Comparison of ENCODE assay signal across 24 cellular contexts in genomic region chr5:177499842-177500241, GRCh38. TPM values are rescaled to one million over a fixed set of nuclear protein-coding genes. Genes with fewer than 3 reads are reported as not detected.
A peak's percentile ranks its signal among the peaks of the same experiment; 100 is the strongest.
DNase-seq lines count a peak whose midpoint lies in the region; ATAC-seq and TF ChIP-seq lines count a peak whose summit lies in the region.
"Had no signal": no experiment of that assay in that cellular context is flagged by ENCODE, and none has a peak within 500 bp of the region (broad histone marks: within the 10 kb centered on the region; RNA-seq: fewer than 3 reads in every experiment).

No MANE protein-coding gene starts in this region.

- peak overlapping the region; percentile 14 for H3K4me3 Mint-ChIP-seq in activated CD4-positive, alpha-beta T cell treated with anti-CD3 and anti-CD28 coated beads, Interleukin-2, amount 10 ng/mL, durations not matched to agents 24 days and 14 days
- H3K4me3 Mint-ChIP-seq in brain (peak overlapping the region in 4 of 5 experiments; percentile 45 to 73 (median 66)), natural killer cell (peak overlapping the region; percentile 31)
- peak overlapping the region; percentile 18 for H3K4me3 Mint-ChIP-seq in stimulated activated memory B cell treated with anti-CD40 and anti-IgM and Interleukin-4, amounts not matched to agents 10 μg/mL and 1 μg/mL and 100 μg/mL, for 72 hours
- H3K4me3 Mint-ChIP-seq: activated CD4-positive, alpha-beta T cell treated with anti-CD3 and anti-CD28 coated beads, Interleukin-2, amount 10 ng/mL, durations not matched to agents 7 days and 5 days; activated naive CD8-positive, alpha-beta T cell; activated T-helper 17 cell treated with anti-CD3 and anti-CD28 coated beads, Interleukin-2, amount 50 U/mL, for 72 hours; T-helper 1 cell treated with Interleukin-12 subunit alpha and Interleukin-12 subunit beta and Interleukin-4 antibody, amounts not matched to agents 30 μg/mL and 1 μg/mL, for 36 hours had no signal

- TF ChIP-seq CTCF in brain (conservative IDR thresholded peaks at IDR 0.05) (no peak), natural killer cell (IDR thresholded peaks at IDR 0.05) (no peak), brain microvascular endothelial cell (IDR thresholded peaks at IDR 0.05; ENCODE audit: low read depth, low read length, missing control alignments) (no peak), sigmoid colon (IDR thresholded peaks at IDR 0.05) (no peak)

- peaks cover 21% of the 10 kb centered on the region for H3K27me3 Mint-ChIP-seq in activated CD4-positive, alpha-beta T cell treated with anti-CD3 and anti-CD28 coated beads, Interleukin-2, amount 10 ng/mL, durations not matched to agents 24 days and 14 days
- H3K27me3 Mint-ChIP-seq in brain = peaks cover 16% of the 10 kb centered on the region
- H3K27me3 Mint-ChIP-seq in natural killer cell (ENCODE audit: low read depth in 2 of 2) = peaks cover 10 to 17% of the 10 kb centered on the region in 2 donors
- H3K27me3 Mint-ChIP-seq in stimulated activated memory B cell treated with anti-CD40 and anti-IgM and Interleukin-4, amounts not matched to agents 10 μg/mL and 1 μg/mL and 100 μg/mL, for 72 hours = peaks cover 12% of the 10 kb centered on the region
- H3K27me3 Mint-ChIP-seq: activated naive CD8-positive, alpha-beta T cell; activated T-helper 17 cell treated with anti-CD3 and anti-CD28 coated beads, Interleukin-2, amount 50 U/mL, for 72 hours had no signal

- H3K9me3 Mint-ChIP-seq in activated CD4-positive, alpha-beta T cell treated with anti-CD3 and anti-CD28 coated beads, Interleukin-2, amount 10 ng/mL, durations not matched to agents 24 days and 14 days = no peaks in the 10 kb centered on the region
- no peaks in the 10 kb centered on the region for H3K9me3 Mint-ChIP-seq in brain
- H3K9me3 Mint-ChIP-seq in natural killer cell = no peaks in the 10 kb centered on the region
- no peaks in the 10 kb centered on the region for H3K9me3 Mint-ChIP-seq in stimulated activated memory B cell treated with anti-CD40 and anti-IgM and Interleukin-4, amounts not matched to agents 10 μg/mL and 1 μg/mL and 100 μg/mL, for 72 hours
- H3K9me3 Mint-ChIP-seq: activated CD4-positive, alpha-beta T cell treated with anti-CD3 and anti-CD28 coated beads, Interleukin-2, amount 10 ng/mL, durations not matched to agents 7 days and 5 days; activated T-helper 17 cell treated with anti-CD3 and anti-CD28 coated beads, Interleukin-2, amount 50 U/mL, for 72 hours; naive thymus-derived CD8-positive, alpha-beta T cell; T-helper 1 cell treated with Interleukin-12 subunit alpha and Interleukin-12 subunit beta and Interleukin-4 antibody, amounts not matched to agents 30 μg/mL and 1 μg/mL, for 36 hours had no signal

- H3K27me3 ChIP-seq in brain microvascular endothelial cell (replicated peaks) (no peaks in the 10 kb centered on the region), sigmoid colon (no peaks in the 10 kb centered on the region)
- H3K27me3 ChIP-seq: upper lobe of left lung had no signal

- in situ Hi-C loops in brain microvascular endothelial cell (cut with HindIII; ENCODE audit: low pct_ligation_motif_present, low sequenced_read_pairs) = no loop called here

- no peaks in the 10 kb centered on the region for H3K9me3 ChIP-seq in sigmoid colon
- H3K9me3 ChIP-seq: upper lobe of left lung had no signal

- no peak for ATAC-seq in natural killer cell
- no peak for ATAC-seq in stimulated activated memory B cell treated with anti-CD40 and anti-IgM and Interleukin-4, amounts not matched to agents 10 μg/mL and 1 μg/mL and 100 μg/mL, for 72 hours
- ATAC-seq: activated T-helper 17 cell treated with anti-CD3 and anti-CD28 coated beads, Interleukin-2, amount 50 U/mL, for 72 hours; left colon; naive thymus-derived CD8-positive, alpha-beta T cell had no signal

- H3K36me3 ChIP-seq in brain microvascular endothelial cell (replicated peaks) (peaks cover 7% of the 10 kb centered on the region), sigmoid colon (no peaks in the 10 kb centered on the region)

- H3K27ac Mint-ChIP-seq in activated CD4-positive, alpha-beta T cell treated with anti-CD3 and anti-CD28 coated beads, Interleukin-2, amount 10 ng/mL, durations not matched to agents 24 days and 14 days = peak overlapping the region; percentile 5
- peak overlapping the region in 3 of 5 experiments; percentile 55 to 86 (median 81) for H3K27ac Mint-ChIP-seq in brain
- no peak overlapping the region for H3K27ac Mint-ChIP-seq in natural killer cell
- no peak overlapping the region for H3K27ac Mint-ChIP-seq in stimulated activated memory B cell treated with anti-CD40 and anti-IgM and Interleukin-4, amounts not matched to agents 10 μg/mL and 1 μg/mL and 100 μg/mL, for 72 hours
- H3K27ac Mint-ChIP-seq: activated CD4-positive, alpha-beta T cell treated with anti-CD3 and anti-CD28 coated beads, Interleukin-2, amount 10 ng/mL, durations not matched to agents 7 days and 5 days; activated naive CD8-positive, alpha-beta T cell; progenitor cell of endocrine pancreas; T-helper 1 cell treated with Interleukin-12 subunit alpha and Interleukin-12 subunit beta and Interleukin-4 antibody, amounts not matched to agents 30 μg/mL and 1 μg/mL, for 36 hours had no signal

- H3K4me1 Mint-ChIP-seq in activated CD4-positive, alpha-beta T cell treated with anti-CD3 and anti-CD28 coated beads, Interleukin-2, amount 10 ng/mL, durations not matched to agents 24 days and 14 days = peaks cover 26% of the 10 kb centered on the region
- peaks cover 63% of the 10 kb centered on the region for H3K4me1 Mint-ChIP-seq in brain
- peaks cover 18 to 38% of the 10 kb centered on the region in 2 donors for H3K4me1 Mint-ChIP-seq in natural killer cell
- peaks cover 75% of the 10 kb centered on the region for H3K4me1 Mint-ChIP-seq in stimulated activated memory B cell treated with anti-CD40 and anti-IgM and Interleukin-4, amounts not matched to agents 10 μg/mL and 1 μg/mL and 100 μg/mL, for 72 hours

- 84 to 85% methylated on average over 6 of the region's 6 CpGs for WGBS in sigmoid colon, 2 donors

- H3K4me3 ChIP-seq in brain microvascular endothelial cell (ENCODE audit: low read depth, low read length) (no peak overlapping the region), sigmoid colon (no peak overlapping the region)
- H3K4me3 ChIP-seq: upper lobe of left lung had no signal

- no peak for DNase-seq in activated CD4-positive, alpha-beta T cell treated with anti-CD3 and anti-CD28 coated beads, Interleukin-2, amount 10 ng/mL, durations not matched to agents 24 days and 14 days
- DNase-seq in activated CD4-positive, alpha-beta T cell treated with anti-CD3 and anti-CD28 coated beads, Interleukin-2, amount 50 U/mL, for 1 hour = no peak
- no peak for DNase-seq in natural killer cell
- DNase-seq in brain microvascular endothelial cell = no peak
- no peak for DNase-seq in sigmoid colon
- DNase-seq in NCI-H2081 (lab: John Stamatoyannopoulos, UW) = no peak
- DNase-seq: 8988T; activated CD4-positive, alpha-beta T cell treated with anti-CD3 and anti-CD28 coated beads, Interleukin-2, amount 10 ng/mL, durations not matched to agents 7 days and 5 days; activated CD8-positive, alpha-beta memory T cell treated with anti-CD3 and anti-CD28 coated beads, Interleukin-2, amount 50 U/mL, for 4 hours; cerebellar nuclear complex; DND-41; KG1; left colon; naive thymus-derived CD8-positive, alpha-beta T cell; NCI-H146; NCI-H2171 treated with DMSO at 0.1 percent for 48 hours; NCI-H526; upper lobe of left lung had no signal

- no peaks in the 10 kb centered on the region for H3K36me3 Mint-ChIP-seq in activated CD4-positive, alpha-beta T cell treated with anti-CD3 and anti-CD28 coated beads, Interleukin-2, amount 10 ng/mL, durations not matched to agents 24 days and 14 days (ENCODE audit: low read depth)
- no peaks in the 10 kb centered on the region for H3K36me3 Mint-ChIP-seq in brain
- no peaks in the 10 kb centered on the region for H3K36me3 Mint-ChIP-seq in natural killer cell
- peaks cover 7% of the 10 kb centered on the region for H3K36me3 Mint-ChIP-seq in stimulated activated memory B cell treated with anti-CD40 and anti-IgM and Interleukin-4, amounts not matched to agents 10 μg/mL and 1 μg/mL and 100 μg/mL, for 72 hours
- H3K36me3 Mint-ChIP-seq: activated naive CD8-positive, alpha-beta T cell; naive thymus-derived CD8-positive, alpha-beta T cell had no signal

- H3K4me1 ChIP-seq in sigmoid colon = peaks cover 0 to 44% (median 33%) of the 10 kb centered on the region in 4 donors

- H3K27ac ChIP-seq in brain microvascular endothelial cell = no peak overlapping the region
- no peak overlapping the region for H3K27ac ChIP-seq in sigmoid colon
- H3K27ac ChIP-seq: upper lobe of left lung had no signal

- intact Hi-C loops in activated CD4-positive, alpha-beta T cell treated with anti-CD3 and anti-CD28 coated beads, Interleukin-2, amount 10 ng/mL, durations not matched to agents 24 days and 14 days (cut with micrococcal nuclease) = loop anchor here (2.0 kb wide), 2 partner anchors 181 to 189 kb away; partner anchors contain the start of gene MXD3
- intact Hi-C loops in natural killer cell (cut with micrococcal nuclease) = loop anchor here (10.0 kb wide), 1 partner anchor 385 kb away; no protein-coding TSS in a partner anchor
- intact Hi-C loops in sigmoid colon (cut with DNase I) = loop anchor here (2.0 kb wide), 2 partner anchors 17 to 73 kb away; partner anchors contain the start of genes DDX41 and GRK6

- TF ChIP-seq POLR2A in sigmoid colon (IDR thresholded peaks at IDR 0.05) = no peak

- TF ChIP-seq EP300 in sigmoid colon (IDR thresholded peaks at IDR 0.05) = no peak

RNA-seq across cellular contexts. Expression of gene PDLIM7, which starts 2.4 kb away (rescaled TPM):
- 64.9 and 65.3 TPM in 2 replicates for total RNA-seq in activated CD4-positive, alpha-beta T cell treated with anti-CD3 and anti-CD28 coated beads, Interleukin-2, amount 10 ng/mL, durations not matched to agents 24 days and 14 days
- polyA plus RNA-seq in brain (ENCODE audit: insufficient read depth, low read depth, low replicate concordance) (20.1 TPM), sigmoid colon (10 to 100 TPM in 2 of 3 donors, 1 to 10 TPM in 1; 7.2 to 58.5 (median 14.4) TPM)
- total RNA-seq in natural killer cell (10 to 100 TPM in 2 of 3 donors, 1 to 10 TPM in 1; 9.7 to 58.7 (median 14.7) TPM), sigmoid colon (100 to 1,000 TPM; 274 to 923 (median 482) TPM)

RNA-seq across cellular contexts. Expression of gene DOK3, which starts 9.8 kb away (rescaled TPM):
- 4.5 and 5.2 TPM in 2 replicates for total RNA-seq in activated CD4-positive, alpha-beta T cell treated with anti-CD3 and anti-CD28 coated beads, Interleukin-2, amount 10 ng/mL, durations not matched to agents 24 days and 14 days
- 1.8 TPM for polyA plus RNA-seq in brain (ENCODE audit: insufficient read depth, low read depth, low replicate concordance)
- 10 to 100 TPM in 1 of 3 donors, 1 to 10 TPM in 2; 3.5 to 19.8 (median 9.1) TPM for total RNA-seq in natural killer cell
- 1 to 10 TPM; 4.6 to 8.0 (median 6.5) TPM for total RNA-seq in sigmoid colon
- 10 to 100 TPM in 1 of 3 donors, 1 to 10 TPM in 2; 3.0 to 20.2 (median 7.2) TPM for polyA plus RNA-seq in sigmoid colon

RNA-seq across cellular contexts. Expression of gene DDX41, which starts 16.9 kb away (rescaled TPM):
- 157 and 172 TPM in 2 replicates for total RNA-seq in activated CD4-positive, alpha-beta T cell treated with anti-CD3 and anti-CD28 coated beads, Interleukin-2, amount 10 ng/mL, durations not matched to agents 24 days and 14 days
- polyA plus RNA-seq in brain (ENCODE audit: insufficient read depth, low read depth, low replicate concordance) (231 TPM), sigmoid colon (10 to 100 TPM; 69.7 to 78.4 (median 72.6) TPM)
- total RNA-seq in natural killer cell (100 to 1,000 TPM in 1 of 3 donors, 10 to 100 TPM in 2; 66.6 to 106 (median 78.3) TPM), sigmoid colon (10 to 100 TPM; 47.8 to 55.1 (median 51.6) TPM)

RNA-seq across cellular contexts. Expression of gene DBN1, which starts 26.4 kb away (rescaled TPM):
- 22.0 and 23.5 TPM in 2 replicates for total RNA-seq in activated CD4-positive, alpha-beta T cell treated with anti-CD3 and anti-CD28 coated beads, Interleukin-2, amount 10 ng/mL, durations not matched to agents 24 days and 14 days
- 275 TPM for polyA plus RNA-seq in brain (ENCODE audit: insufficient read depth, low read depth, low replicate concordance)
- 10 to 100 TPM; 13.7 to 25.2 (median 15.0) TPM for total RNA-seq in natural killer cell
- 10 to 100 TPM; 54.8 to 100.0 (median 82.3) TPM for total RNA-seq in sigmoid colon
- 10 to 100 TPM in 2 of 3 donors, 1 to 10 TPM in 1; 6.0 to 22.2 (median 16.9) TPM for polyA plus RNA-seq in sigmoid colon

RNA-seq across cellular contexts. Expression of gene PRR7, which starts 53.2 kb away (rescaled TPM):
- 13.6 TPM in 2 replicates for total RNA-seq in activated CD4-positive, alpha-beta T cell treated with anti-CD3 and anti-CD28 coated beads, Interleukin-2, amount 10 ng/mL, durations not matched to agents 24 days and 14 days
- polyA plus RNA-seq in brain (ENCODE audit: insufficient read depth, low read depth, low replicate concordance) (10.9 TPM), sigmoid colon (1 to 10 TPM in 1 of 3 donors, not detected in 2; 3.7 TPM)
- total RNA-seq in natural killer cell (10 to 100 TPM; 21.6 to 27.9 (median 23.3) TPM), sigmoid colon (1 to 10 TPM in 3 of 4 donors, under 1 TPM in 1; 0.82 to 2.5 (median 1.7) TPM)

Comparison
In these comparisons a context has a peak if more than half of its experiments do, and no peak if none do; other contexts are left out.
1. H3K27ac Mint-ChIP-seq: peak in activated CD4-positive, alpha-beta T cell treated with anti-CD3 and anti-CD28 coated beads, Interleukin-2, amount 10 ng/mL, durations not matched to agents 24 days and 14 days (single experiment) and brain (3 of 5); none in natural killer cell (0 of 2) and stimulated activated memory B cell treated with anti-CD40 and anti-IgM and Interleukin-4, amounts not matched to agents 10 μg/mL and 1 μg/mL and 100 μg/mL, for 72 hours (single experiment).
2. H3K4me3 Mint-ChIP-seq: peak in every context shown above with its lines; median percentile 66 in brain; 31 in natural killer cell; 18 in stimulated activated memory B cell treated with anti-CD40 and anti-IgM and Interleukin-4, amounts not matched to agents 10 μg/mL and 1 μg/mL and 100 μg/mL, for 72 hours; 14 in activated CD4-positive, alpha-beta T cell treated with anti-CD3 and anti-CD28 coated beads, Interleukin-2, amount 10 ng/mL, durations not matched to agents 24 days and 14 days.